ENCODE assay signal across 20 cellular contexts in genomic region chr2:97671526-97671925, GRCh38. TPM values are rescaled to one million over a fixed set of nuclear protein-coding genes. Genes with fewer than 3 reads are reported as not detected.
DNase-seq lines count a peak whose midpoint lies in the region; ATAC-seq and TF ChIP-seq lines count a peak whose summit lies in the region.
"Had no signal": no experiment of that assay in that cellular context is flagged by ENCODE, and none has a peak within 500 bp of the region (broad histone marks: within the 10 kb centered on the region; RNA-seq: fewer than 3 reads in every experiment).

No MANE protein-coding gene starts in this region.

- no peak overlapping the region for H2BK12ac ChIP-seq in trophoblast cell (ENCODE audit: low read length)

- H3K27ac Mint-ChIP-seq in neural crest cell (ENCODE audit: unreplicated experiment), result peak overlapping the region; percentile 12
- H3K27ac Mint-ChIP-seq: B cell; CD4-positive, CD25-positive, alpha-beta regulatory T cell; CD8-positive, alpha-beta T cell; HFFc6 had no signal

- H4K8ac ChIP-seq in trophoblast cell (ENCODE audit: low read depth, low read length), result no peak overlapping the region

- no peak overlapping the region for H2AFZ ChIP-seq in trophoblast cell (ENCODE audit: insufficient read depth, low read length, poor library complexity)

- no peak overlapping the region for H4K91ac ChIP-seq in trophoblast cell (ENCODE audit: low read depth, low read length)

- no peaks in the 10 kb centered on the region for H3K36me3 ChIP-seq in trophoblast cell (ENCODE audit: control insufficient read depth in 1 of 2, insufficient read depth in 2 of 2, low read length in 2 of 2)
- H3K36me3 ChIP-seq: BLaER1, HAP-1 had no signal

- H3K18ac ChIP-seq in trophoblast cell (ENCODE audit: low read length), result no peak overlapping the region

- peaks cover 1% of the 10 kb centered on the region for H3K79me1 ChIP-seq in trophoblast cell (ENCODE audit: low read length)

- H3K4me1 Mint-ChIP-seq in neural crest cell, result no peaks in the 10 kb centered on the region

- DNase-seq in NCI-H1417 (lab: John Stamatoyannopoulos, UW) (peak in 2 of 3 experiments; percentile 3 to 55), NCI-H1417 treated with DMSO at 0.1 percent for 48 hours (lab: John Stamatoyannopoulos, UW) (no peak), NCI-H146 (lab: John Stamatoyannopoulos, UW) (peak; percentile 79), neural crest cell (ENCODE audit: low read depth, low spot score) (no peak), trophoblast cell (no peak)
- DNase-seq: Caco-2; CD4-positive, CD25-positive, alpha-beta regulatory T cell; DMS153; DND-41; GOT3; HFFc6 had no signal

- H3K36me3 Mint-ChIP-seq in neural crest cell (ENCODE audit: low read depth), result no peaks in the 10 kb centered on the region
- H3K36me3 Mint-ChIP-seq: CD8-positive, alpha-beta T cell had no signal

- WGBS in trophoblast cell (ENCODE audit: extremely low coverage, insufficient coverage, insufficient read length), result no CpG with 5 or more reads among the region's 7 CpGs

- no peak overlapping the region for H3K23ac ChIP-seq in trophoblast cell (ENCODE audit: low read length)

- peaks cover 0 to 15% of the 10 kb centered on the region in 2 experiments for H3K4me1 ChIP-seq in trophoblast cell (ENCODE audit: control insufficient read depth in 1 of 2, insufficient read depth in 2 of 2, low read length in 2 of 2)
- H3K4me1 ChIP-seq: HAP-1 had no signal

- H3K4ac ChIP-seq in trophoblast cell (ENCODE audit: low read depth, low read length), result no peak overlapping the region

- H3K27ac ChIP-seq in trophoblast cell (ENCODE audit: low read depth, low read length), result no peak overlapping the region
- H3K27ac ChIP-seq: 22Rv1, BLaER1, C4-2B had no signal

- H3K79me2 ChIP-seq in trophoblast cell (ENCODE audit: control insufficient read depth, insufficient read depth, low read length, poor library complexity), result no peaks in the 10 kb centered on the region

- no peak overlapping the region for H2AK5ac ChIP-seq in trophoblast cell (ENCODE audit: low read length)

- no peaks in the 10 kb centered on the region for H3K27me3 ChIP-seq in trophoblast cell (ENCODE audit: insufficient read depth, low read length)
- H3K27me3 ChIP-seq: BLaER1 had no signal

- H2BK120ac ChIP-seq in trophoblast cell (ENCODE audit: insufficient read depth, low read length, poor library complexity), result no peak overlapping the region

- no peaks in the 10 kb centered on the region for H3K9me3 ChIP-seq in trophoblast cell (ENCODE audit: insufficient read depth, low read depth, low read length)
- H3K9me3 ChIP-seq: BLaER1, Caco-2, HAP-1 had no signal

- H3K4me3 Mint-ChIP-seq in neural crest cell, result no peak overlapping the region
- H3K4me3 Mint-ChIP-seq: B cell; CD4-positive, CD25-positive, alpha-beta regulatory T cell; CD8-positive, alpha-beta T cell; HFFc6 had no signal

- H3K9me3 Mint-ChIP-seq in neural crest cell, result no peaks in the 10 kb centered on the region
- H3K9me3 Mint-ChIP-seq: CD4-positive, CD25-positive, alpha-beta regulatory T cell; CD8-positive, alpha-beta T cell; HFFc6 had no signal

- H4K12ac ChIP-seq in trophoblast cell (ENCODE audit: low read depth, low read length), result no peak overlapping the region

- no peaks in the 10 kb centered on the region for H3K27me3 Mint-ChIP-seq in neural crest cell (ENCODE audit: low read depth)
- H3K27me3 Mint-ChIP-seq: B cell; CD4-positive, CD25-positive, alpha-beta regulatory T cell had no signal

- ATAC-seq in GM18519 (IDR thresholded peaks at IDR 0.05; ENCODE audit: low FRiP score, unreplicated experiment) (no peak), GM21526 (IDR thresholded peaks at IDR 0.05; ENCODE audit: low FRiP score, unreplicated experiment) (no peak)
- ATAC-seq: CD8-positive, alpha-beta T cell; GM12878 had no signal

- no peak overlapping the region for H3K14ac ChIP-seq in trophoblast cell (ENCODE audit: low read length)

- TF ChIP-seq CTCF in neural crest cell (conservative IDR thresholded peaks at IDR 0.05), result no peak

- no peak overlapping the region for H3K4me2 ChIP-seq in trophoblast cell (ENCODE audit: low read length)
- H3K4me2 ChIP-seq: BLaER1 had no signal

- H3K9ac ChIP-seq in trophoblast cell (ENCODE audit: low read length), result peak overlapping the region; percentile 34
- H3K9ac ChIP-seq: BLaER1 had no signal

- H3K4me3 ChIP-seq in trophoblast cell (ENCODE audit: low read depth, low read length), result no peak overlapping the region
- H3K4me3 ChIP-seq: BLaER1, GM12878, HAP-1 had no signal

- no peak overlapping the region for H2BK5ac ChIP-seq in trophoblast cell (ENCODE audit: low read depth, low read length, poor library complexity)

RNA-seq across cellular contexts. Expression of gene C2orf92, which starts 2.0 kb away (rescaled TPM):
- 10.3 and 12.5 TPM in 2 replicates for total RNA-seq in neural crest cell
- polyA plus RNA-seq in trophoblast cell (2013), result 4.4 TPM in 2 replicates

RNA-seq across cellular contexts. Expression of gene ACTR1B, which starts 7.7 kb away (rescaled TPM):
- total RNA-seq in neural crest cell, result 62.6 and 63.4 TPM in 2 replicates
- polyA plus RNA-seq in trophoblast cell (2013), result 40.9 and 41.1 TPM in 2 replicates

RNA-seq across cellular contexts. Expression of gene COX5B, which starts 25.7 kb away (rescaled TPM):
- total RNA-seq in neural crest cell, result 142 TPM in 2 replicates
- 206 and 215 TPM in 2 replicates for polyA plus RNA-seq in trophoblast cell (2013)

RNA-seq across cellular contexts. Expression of gene ZAP70, which starts 41.9 kb away (rescaled TPM):
- 2.4 and 2.8 TPM in 2 replicates for total RNA-seq in neural crest cell
- 3.2 and 3.3 TPM in 2 replicates for polyA plus RNA-seq in trophoblast cell (2013)
- total RNA-seq: HFFc6 had no signal

Comparison
In these comparisons a context has a peak if more than half of its experiments do, and no peak if none do; other contexts are left out.
1. DNase-seq: peak in NCI-H1417 (2 of 3) and NCI-H146 (single experiment); none in NCI-H1417 treated with DMSO at 0.1 percent for 48 hours (single experiment), neural crest cell (single experiment) and trophoblast cell (0 of 2).